ENCODE assay signal across 11 cellular contexts in genomic region chr7:8296362-8296659, GRCh38. TPM values are rescaled to one million over a fixed set of nuclear protein-coding genes. Genes with fewer than 3 reads are reported as not detected.
DNase-seq lines count a peak whose midpoint lies in the region; ATAC-seq and TF ChIP-seq lines count a peak whose summit lies in the region.
"Had no signal": no experiment of that assay in that cellular context is flagged by ENCODE, and none has a peak within 500 bp of the region (broad histone marks: within the 10 kb centered on the region; RNA-seq: fewer than 3 reads in every experiment).

No MANE protein-coding gene starts in this region.

- H3K79me2 ChIP-seq in MM.1S (ENCODE audit: low read length) = no peaks in the 10 kb centered on the region

- H4K20me1 ChIP-seq in MM.1S (ENCODE audit: insufficient read depth, low read length) = no peaks in the 10 kb centered on the region

- H3K27ac ChIP-seq in MM.1S (ENCODE audit: low read length) = no peak overlapping the region
- H3K27ac ChIP-seq: right lobe of liver, WERI-Rb-1 had no signal

- H3K4me2 ChIP-seq in MM.1S (ENCODE audit: low read depth, low read length) = no peak overlapping the region

- H3K9me3 ChIP-seq in MM.1S (replicated peaks; ENCODE audit: insufficient read depth, low read length) (no peaks in the 10 kb centered on the region), mucosa of descending colon (no peaks in the 10 kb centered on the region)
- H3K9me3 ChIP-seq: right lobe of liver had no signal

- no peak overlapping the region for H3K9ac ChIP-seq in MM.1S (ENCODE audit: low read length)

- H2AFZ ChIP-seq in MM.1S (ENCODE audit: low read length) = peak overlapping the region; percentile 45; the same call in 1 of the 2 replicates

- no peaks in the 10 kb centered on the region for H3K9me2 ChIP-seq in MM.1S (replicated peaks; ENCODE audit: insufficient read depth, low read length)

- no peaks in the 10 kb centered on the region for H3K27me3 ChIP-seq in MM.1S (replicated peaks; ENCODE audit: insufficient read depth, low read length)
- H3K27me3 ChIP-seq: right lobe of liver had no signal

- no peaks in the 10 kb centered on the region for H3F3A ChIP-seq in MM.1S (ENCODE audit: insufficient read depth, low read length)

- TF ChIP-seq CTCF in MM.1S (IDR thresholded peaks at IDR 0.05; ENCODE audit: low read length) = no peak
- TF ChIP-seq CTCF in mucosa of descending colon (IDR thresholded peaks at IDR 0.05) = peak; percentile 1

- DNase-seq in MM.1S = no peak
- no peak for DNase-seq in mucosa of descending colon
- no peak for DNase-seq in NCI-H748 treated with DMSO at 0.1 percent for 48 hours (lab: John Stamatoyannopoulos, UW)
- DNase-seq in NCI-H2227 (lab: John Stamatoyannopoulos, UW; ENCODE audit: unreplicated experiment) = no peak
- DNase-seq in SHP77 treated with DMSO at 0.1 percent for 48 hours (lab: John Stamatoyannopoulos, UW) = no peak
- DNase-seq: aorta had no signal

- intact Hi-C loops in mucosa of descending colon (cut with DNase I, micrococcal nuclease) = no loop called here

- no peaks in the 10 kb centered on the region for H3K4me1 ChIP-seq in MM.1S (ENCODE audit: low read length)
- peaks cover 5% of the 10 kb centered on the region for H3K4me1 ChIP-seq in mucosa of descending colon (ENCODE audit: low read depth)
- H3K4me1 ChIP-seq: right lobe of liver had no signal

- H3K36me3 ChIP-seq in MM.1S (replicated peaks; ENCODE audit: insufficient read depth, low read length) = no peaks in the 10 kb centered on the region
- H3K36me3 ChIP-seq in mucosa of descending colon (ENCODE audit: low read depth) = no peaks in the 10 kb centered on the region
- H3K36me3 ChIP-seq: right lobe of liver, WERI-Rb-1 had no signal

- ATAC-seq in GM18502 (IDR thresholded peaks at IDR 0.05; ENCODE audit: poor library complexity, unreplicated experiment) (peak; percentile 30), GM21390 (IDR thresholded peaks at IDR 0.05; ENCODE audit: unreplicated experiment) (peak; percentile 6), mucosa of descending colon (no peak), HG03196 (IDR thresholded peaks at IDR 0.05; ENCODE audit: unreplicated experiment) (no peak)

- H3K4me3 ChIP-seq in MM.1S (ENCODE audit: low read length) = no peak overlapping the region
- H3K4me3 ChIP-seq in mucosa of descending colon = no peak overlapping the region
- H3K4me3 ChIP-seq: right lobe of liver had no signal

RNA-seq across cellular contexts. Expression of gene ICA1, which starts 34.3 kb away (rescaled TPM):
- total RNA-seq in mucosa of descending colon = 10 to 100 TPM; 18.7 to 59.9 (median 41.9) TPM

Comparison
In these comparisons a context has a peak if more than half of its experiments do, and no peak if none do; other contexts are left out.
1. ATAC-seq: peak in GM18502 (single experiment) and GM21390 (single experiment); none in mucosa of descending colon (single experiment) and HG03196 (single experiment).